Comparison of ENCODE assay signal across 1 cellular context in the genomic region with DNA sequence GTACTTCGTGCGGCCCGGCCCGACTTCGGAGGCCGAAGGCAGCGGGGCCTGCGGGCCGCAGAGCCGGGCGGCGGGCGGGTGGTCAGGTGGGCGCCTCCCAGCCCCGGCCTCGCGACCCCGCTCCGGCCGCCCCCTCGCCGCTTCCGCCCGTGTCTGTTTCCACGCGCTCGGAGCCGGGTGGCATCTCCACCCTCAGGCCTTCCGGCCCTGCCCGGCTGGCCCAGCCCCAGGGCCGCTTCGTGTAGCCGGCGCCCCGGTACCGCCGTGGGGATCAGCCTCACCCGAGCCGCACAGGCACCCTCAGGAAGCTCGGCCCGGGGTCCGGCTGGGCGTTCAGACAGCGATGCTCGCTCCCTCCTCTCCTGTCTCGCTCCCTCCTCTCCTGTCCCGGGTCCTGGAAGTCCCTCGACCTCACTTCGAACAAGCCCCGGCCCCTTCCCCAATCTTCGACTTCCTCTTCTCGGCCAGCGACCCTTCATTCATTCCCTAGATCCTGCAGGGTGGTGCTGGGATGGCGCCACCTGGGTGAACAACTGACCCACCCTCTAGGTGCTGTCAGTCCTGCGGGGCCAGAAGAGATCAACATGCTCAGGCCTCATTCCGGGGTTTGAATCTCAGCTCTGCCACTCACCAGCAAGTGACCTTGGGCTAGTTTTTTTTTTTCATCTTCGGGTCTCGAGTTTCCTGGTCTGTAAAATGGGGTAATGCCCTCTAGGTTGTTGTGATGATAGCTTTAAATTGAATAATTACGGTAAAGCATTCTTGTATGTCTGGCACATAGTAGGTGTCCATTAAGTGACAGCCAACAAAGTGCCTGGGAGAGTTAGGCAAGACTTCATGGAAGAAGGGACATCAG.
TF ChIP-seq lines count a peak whose summit lies in the region.

No MANE protein-coding gene starts in this region.

TF ChIP-seq in HepG2, 621 proteins besides CTCF, POLR2A, EP300 and RAD21 (continued from another document and continues in another):
- TF ChIP-seq, protein P1, sequence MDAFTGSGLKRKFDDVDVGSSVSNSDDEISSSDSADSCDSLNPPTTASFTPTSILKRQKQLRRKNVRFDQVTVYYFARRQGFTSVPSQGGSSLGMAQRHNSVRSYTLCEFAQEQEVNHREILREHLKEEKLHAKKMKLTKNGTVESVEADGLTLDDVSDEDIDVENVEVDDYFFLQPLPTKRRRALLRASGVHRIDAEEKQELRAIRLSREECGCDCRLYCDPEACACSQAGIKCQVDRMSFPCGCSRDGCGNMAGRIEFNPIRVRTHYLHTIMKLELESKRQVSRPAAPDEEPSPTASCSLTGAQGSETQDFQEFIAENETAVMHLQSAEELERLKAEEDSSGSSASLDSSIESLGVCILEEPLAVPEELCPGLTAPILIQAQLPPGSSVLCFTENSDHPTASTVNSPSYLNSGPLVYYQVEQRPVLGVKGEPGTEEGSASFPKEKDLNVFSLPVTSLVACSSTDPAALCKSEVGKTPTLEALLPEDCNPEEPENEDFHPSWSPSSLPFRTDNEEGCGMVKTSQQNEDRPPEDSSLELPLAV (CRISPR knock-in tag; conservative IDR thresholded peaks at IDR 0.05; ENCODE audit: low read depth) = no peak
- TF ChIP-seq, protein P2, sequence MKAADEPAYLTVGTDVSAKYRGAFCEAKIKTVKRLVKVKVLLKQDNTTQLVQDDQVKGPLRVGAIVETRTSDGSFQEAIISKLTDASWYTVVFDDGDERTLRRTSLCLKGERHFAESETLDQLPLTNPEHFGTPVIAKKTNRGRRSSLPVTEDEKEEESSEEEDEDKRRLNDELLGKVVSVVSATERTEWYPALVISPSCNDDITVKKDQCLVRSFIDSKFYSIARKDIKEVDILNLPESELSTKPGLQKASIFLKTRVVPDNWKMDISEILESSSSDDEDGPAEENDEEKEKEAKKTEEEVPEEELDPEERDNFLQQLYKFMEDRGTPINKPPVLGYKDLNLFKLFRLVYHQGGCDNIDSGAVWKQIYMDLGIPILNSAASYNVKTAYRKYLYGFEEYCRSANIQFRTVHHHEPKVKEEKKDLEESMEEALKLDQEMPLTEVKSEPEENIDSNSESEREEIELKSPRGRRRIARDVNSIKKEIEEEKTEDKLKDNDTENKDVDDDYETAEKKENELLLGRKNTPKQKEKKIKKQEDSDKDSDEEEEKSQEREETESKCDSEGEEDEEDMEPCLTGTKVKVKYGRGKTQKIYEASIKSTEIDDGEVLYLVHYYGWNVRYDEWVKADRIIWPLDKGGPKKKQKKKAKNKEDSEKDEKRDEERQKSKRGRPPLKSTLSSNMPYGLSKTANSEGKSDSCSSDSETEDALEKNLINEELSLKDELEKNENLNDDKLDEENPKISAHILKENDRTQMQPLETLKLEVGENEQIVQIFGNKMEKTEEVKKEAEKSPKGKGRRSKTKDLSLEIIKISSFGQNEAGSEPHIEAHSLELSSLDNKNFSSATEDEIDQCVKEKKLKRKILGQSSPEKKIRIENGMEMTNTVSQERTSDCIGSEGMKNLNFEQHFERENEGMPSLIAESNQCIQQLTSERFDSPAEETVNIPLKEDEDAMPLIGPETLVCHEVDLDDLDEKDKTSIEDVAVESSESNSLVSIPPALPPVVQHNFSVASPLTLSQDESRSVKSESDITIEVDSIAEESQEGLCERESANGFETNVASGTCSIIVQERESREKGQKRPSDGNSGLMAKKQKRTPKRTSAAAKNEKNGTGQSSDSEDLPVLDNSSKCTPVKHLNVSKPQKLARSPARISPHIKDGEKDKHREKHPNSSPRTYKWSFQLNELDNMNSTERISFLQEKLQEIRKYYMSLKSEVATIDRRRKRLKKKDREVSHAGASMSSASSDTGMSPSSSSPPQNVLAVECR (CRISPR knock-in tag; IDR thresholded peaks at IDR 0.05; ENCODE audit: borderline replicate concordance) = peak; percentile 86
- TF ChIP-seq, protein P3, sequence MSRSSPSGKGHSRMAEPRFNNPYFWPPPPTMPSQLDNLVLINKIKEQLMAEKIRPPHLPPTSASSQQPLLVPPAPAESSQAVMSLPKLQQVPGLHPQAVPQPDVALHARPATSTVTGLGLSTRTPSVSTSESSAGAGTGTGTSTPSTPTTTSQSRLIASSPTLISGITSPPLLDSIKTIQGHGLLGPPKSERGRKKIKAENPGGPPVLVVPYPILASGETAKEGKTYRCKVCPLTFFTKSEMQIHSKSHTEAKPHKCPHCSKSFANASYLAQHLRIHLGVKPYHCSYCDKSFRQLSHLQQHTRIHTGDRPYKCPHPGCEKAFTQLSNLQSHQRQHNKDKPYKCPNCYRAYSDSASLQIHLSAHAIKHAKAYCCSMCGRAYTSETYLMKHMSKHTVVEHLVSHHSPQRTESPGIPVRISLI (CRISPR knock-in tag; IDR thresholded peaks at IDR 0.05; ENCODE audit: borderline replicate concordance) = peak; percentile 92
- TF ChIP-seq, protein P4, sequence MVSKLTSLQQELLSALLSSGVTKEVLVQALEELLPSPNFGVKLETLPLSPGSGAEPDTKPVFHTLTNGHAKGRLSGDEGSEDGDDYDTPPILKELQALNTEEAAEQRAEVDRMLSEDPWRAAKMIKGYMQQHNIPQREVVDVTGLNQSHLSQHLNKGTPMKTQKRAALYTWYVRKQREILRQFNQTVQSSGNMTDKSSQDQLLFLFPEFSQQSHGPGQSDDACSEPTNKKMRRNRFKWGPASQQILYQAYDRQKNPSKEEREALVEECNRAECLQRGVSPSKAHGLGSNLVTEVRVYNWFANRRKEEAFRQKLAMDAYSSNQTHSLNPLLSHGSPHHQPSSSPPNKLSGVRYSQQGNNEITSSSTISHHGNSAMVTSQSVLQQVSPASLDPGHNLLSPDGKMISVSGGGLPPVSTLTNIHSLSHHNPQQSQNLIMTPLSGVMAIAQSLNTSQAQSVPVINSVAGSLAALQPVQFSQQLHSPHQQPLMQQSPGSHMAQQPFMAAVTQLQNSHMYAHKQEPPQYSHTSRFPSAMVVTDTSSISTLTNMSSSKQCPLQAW (CRISPR knock-in tag; IDR thresholded peaks at IDR 0.05) = peak; percentile 67
- TF ChIP-seq XBP1 (CRISPR knock-in tag; IDR thresholded peaks at IDR 0.05) (no peak; the same call in 1 of the 2 replicates), RXRB (CRISPR knock-in tag; IDR thresholded peaks at IDR 0.05; ENCODE audit: borderline replicate concordance) (no peak), RXRA (CRISPR knock-in tag; IDR thresholded peaks at IDR 0.05) (peak; percentile 49), ZNF83 (CRISPR knock-in tag; IDR thresholded peaks at IDR 0.05; ENCODE audit: borderline replicate concordance) (no peak), ZNF530 (CRISPR knock-in tag; IDR thresholded peaks at IDR 0.05; ENCODE audit: low read depth) (no peak), RORA (CRISPR knock-in tag; IDR thresholded peaks at IDR 0.05) (no peak), SPEN (CRISPR knock-in tag; IDR thresholded peaks at IDR 0.05; ENCODE audit: low read depth) (peak; percentile 75; the same call in 1 of the 2 replicates), RFX1 (IDR thresholded peaks at IDR 0.05) (no peak), RFX5 (IDR thresholded peaks at IDR 0.05; ENCODE audit: low read depth, low read length) (no peak), ZNF337 (CRISPR knock-in tag; IDR thresholded peaks at IDR 0.05; ENCODE audit: borderline replicate concordance, low read depth) (no peak), ZNF20 (CRISPR knock-in tag; IDR thresholded peaks at IDR 0.05) (0 out of 2 replicates have a peak, but pooled peaks have one; percentile 52), JUN (CRISPR knock-in tag; IDR thresholded peaks at IDR 0.05) (0 out of 2 replicates have a peak, but pooled peaks have one; percentile 20), ESRRA (CRISPR knock-in tag; IDR thresholded peaks at IDR 0.05; ENCODE audit: low read depth) (no peak; the same call in none of the 2 replicates), AGO1 (IDR thresholded peaks at IDR 0.05; ENCODE audit: low read depth, low read length, poor library complexity, severe bottlenecking) (peak; percentile 72), ZNF350 (CRISPR knock-in tag; IDR thresholded peaks at IDR 0.05; ENCODE audit: borderline replicate concordance, low read depth) (no peak; the same call in 1 of the 2 replicates), ZNF773 (CRISPR knock-in tag; IDR thresholded peaks at IDR 0.05; ENCODE audit: borderline replicate concordance) (no peak), NR3C1 (CRISPR knock-in tag; IDR thresholded peaks at IDR 0.05) (no peak)
- TF ChIP-seq, protein P5, sequence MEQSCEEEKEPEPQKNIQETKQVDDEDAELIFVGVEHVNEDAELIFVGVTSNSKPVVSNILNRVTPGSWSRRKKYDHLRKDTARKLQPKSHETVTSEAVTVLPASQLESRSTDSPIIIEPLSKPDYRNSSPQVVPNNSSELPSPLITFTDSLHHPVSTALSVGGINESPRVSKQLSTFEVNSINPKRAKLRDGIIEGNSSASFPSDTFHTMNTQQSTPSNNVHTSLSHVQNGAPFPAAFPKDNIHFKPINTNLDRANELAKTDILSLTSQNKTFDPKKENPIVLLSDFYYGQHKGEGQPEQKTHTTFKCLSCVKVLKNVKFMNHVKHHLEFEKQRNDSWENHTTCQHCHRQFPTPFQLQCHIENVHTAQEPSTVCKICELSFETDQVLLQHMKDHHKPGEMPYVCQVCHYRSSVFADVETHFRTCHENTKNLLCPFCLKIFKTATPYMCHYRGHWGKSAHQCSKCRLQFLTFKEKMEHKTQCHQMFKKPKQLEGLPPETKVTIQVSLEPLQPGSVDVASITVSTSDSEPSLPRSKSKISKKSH (CRISPR knock-in tag; IDR thresholded peaks at IDR 0.05; ENCODE audit: borderline replicate concordance) = peak; percentile 86
- TF ChIP-seq, protein P6, sequence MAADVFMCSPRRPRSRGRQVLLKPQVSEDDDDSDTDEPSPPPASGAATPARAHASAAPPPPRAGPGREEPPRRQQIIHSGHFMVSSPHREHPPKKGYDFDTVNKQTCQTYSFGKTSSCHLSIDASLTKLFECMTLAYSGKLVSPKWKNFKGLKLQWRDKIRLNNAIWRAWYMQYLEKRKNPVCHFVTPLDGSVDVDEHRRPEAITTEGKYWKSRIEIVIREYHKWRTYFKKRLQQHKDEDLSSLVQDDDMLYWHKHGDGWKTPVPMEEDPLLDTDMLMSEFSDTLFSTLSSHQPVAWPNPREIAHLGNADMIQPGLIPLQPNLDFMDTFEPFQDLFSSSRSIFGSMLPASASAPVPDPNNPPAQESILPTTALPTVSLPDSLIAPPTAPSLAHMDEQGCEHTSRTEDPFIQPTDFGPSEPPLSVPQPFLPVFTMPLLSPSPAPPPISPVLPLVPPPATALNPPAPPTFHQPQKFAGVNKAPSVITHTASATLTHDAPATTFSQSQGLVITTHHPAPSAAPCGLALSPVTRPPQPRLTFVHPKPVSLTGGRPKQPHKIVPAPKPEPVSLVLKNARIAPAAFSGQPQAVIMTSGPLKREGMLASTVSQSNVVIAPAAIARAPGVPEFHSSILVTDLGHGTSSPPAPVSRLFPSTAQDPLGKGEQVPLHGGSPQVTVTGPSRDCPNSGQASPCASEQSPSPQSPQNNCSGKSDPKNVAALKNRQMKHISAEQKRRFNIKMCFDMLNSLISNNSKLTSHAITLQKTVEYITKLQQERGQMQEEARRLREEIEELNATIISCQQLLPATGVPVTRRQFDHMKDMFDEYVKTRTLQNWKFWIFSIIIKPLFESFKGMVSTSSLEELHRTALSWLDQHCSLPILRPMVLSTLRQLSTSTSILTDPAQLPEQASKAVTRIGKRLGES (CRISPR knock-in tag; IDR thresholded peaks at IDR 0.05; ENCODE audit: borderline replicate concordance) = 0 out of 2 replicates have a peak, but pooled peaks have one; percentile 25
- TF ChIP-seq, protein P7, sequence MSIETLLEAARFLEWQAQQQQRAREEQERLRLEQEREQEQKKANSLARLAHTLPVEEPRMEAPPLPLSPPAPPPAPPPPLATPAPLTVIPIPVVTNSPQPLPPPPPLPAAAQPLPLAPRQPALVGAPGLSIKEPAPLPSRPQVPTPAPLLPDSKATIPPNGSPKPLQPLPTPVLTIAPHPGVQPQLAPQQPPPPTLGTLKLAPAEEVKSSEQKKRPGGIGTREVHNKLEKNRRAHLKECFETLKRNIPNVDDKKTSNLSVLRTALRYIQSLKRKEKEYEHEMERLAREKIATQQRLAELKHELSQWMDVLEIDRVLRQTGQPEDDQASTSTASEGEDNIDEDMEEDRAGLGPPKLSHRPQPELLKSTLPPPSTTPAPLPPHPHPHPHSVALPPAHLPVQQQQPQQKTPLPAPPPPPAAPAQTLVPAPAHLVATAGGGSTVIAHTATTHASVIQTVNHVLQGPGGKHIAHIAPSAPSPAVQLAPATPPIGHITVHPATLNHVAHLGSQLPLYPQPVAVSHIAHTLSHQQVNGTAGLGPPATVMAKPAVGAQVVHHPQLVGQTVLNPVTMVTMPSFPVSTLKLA (IDR thresholded peaks at IDR 0.05) = no peak
- TF ChIP-seq, protein P8, sequence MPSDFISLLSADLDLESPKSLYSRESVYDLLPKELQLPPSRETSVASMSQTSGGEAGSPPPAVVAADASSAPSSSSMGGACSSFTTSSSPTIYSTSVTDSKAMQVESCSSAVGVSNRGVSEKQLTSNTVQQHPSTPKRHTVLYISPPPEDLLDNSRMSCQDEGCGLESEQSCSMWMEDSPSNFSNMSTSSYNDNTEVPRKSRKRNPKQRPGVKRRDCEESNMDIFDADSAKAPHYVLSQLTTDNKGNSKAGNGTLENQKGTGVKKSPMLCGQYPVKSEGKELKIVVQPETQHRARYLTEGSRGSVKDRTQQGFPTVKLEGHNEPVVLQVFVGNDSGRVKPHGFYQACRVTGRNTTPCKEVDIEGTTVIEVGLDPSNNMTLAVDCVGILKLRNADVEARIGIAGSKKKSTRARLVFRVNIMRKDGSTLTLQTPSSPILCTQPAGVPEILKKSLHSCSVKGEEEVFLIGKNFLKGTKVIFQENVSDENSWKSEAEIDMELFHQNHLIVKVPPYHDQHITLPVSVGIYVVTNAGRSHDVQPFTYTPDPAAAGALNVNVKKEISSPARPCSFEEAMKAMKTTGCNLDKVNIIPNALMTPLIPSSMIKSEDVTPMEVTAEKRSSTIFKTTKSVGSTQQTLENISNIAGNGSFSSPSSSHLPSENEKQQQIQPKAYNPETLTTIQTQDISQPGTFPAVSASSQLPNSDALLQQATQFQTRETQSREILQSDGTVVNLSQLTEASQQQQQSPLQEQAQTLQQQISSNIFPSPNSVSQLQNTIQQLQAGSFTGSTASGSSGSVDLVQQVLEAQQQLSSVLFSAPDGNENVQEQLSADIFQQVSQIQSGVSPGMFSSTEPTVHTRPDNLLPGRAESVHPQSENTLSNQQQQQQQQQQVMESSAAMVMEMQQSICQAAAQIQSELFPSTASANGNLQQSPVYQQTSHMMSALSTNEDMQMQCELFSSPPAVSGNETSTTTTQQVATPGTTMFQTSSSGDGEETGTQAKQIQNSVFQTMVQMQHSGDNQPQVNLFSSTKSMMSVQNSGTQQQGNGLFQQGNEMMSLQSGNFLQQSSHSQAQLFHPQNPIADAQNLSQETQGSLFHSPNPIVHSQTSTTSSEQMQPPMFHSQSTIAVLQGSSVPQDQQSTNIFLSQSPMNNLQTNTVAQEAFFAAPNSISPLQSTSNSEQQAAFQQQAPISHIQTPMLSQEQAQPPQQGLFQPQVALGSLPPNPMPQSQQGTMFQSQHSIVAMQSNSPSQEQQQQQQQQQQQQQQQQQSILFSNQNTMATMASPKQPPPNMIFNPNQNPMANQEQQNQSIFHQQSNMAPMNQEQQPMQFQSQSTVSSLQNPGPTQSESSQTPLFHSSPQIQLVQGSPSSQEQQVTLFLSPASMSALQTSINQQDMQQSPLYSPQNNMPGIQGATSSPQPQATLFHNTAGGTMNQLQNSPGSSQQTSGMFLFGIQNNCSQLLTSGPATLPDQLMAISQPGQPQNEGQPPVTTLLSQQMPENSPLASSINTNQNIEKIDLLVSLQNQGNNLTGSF (CRISPR knock-in tag; IDR thresholded peaks at IDR 0.05) = peak; percentile 43; the same call in 1 of the 2 replicates
- TF ChIP-seq, protein P9, sequence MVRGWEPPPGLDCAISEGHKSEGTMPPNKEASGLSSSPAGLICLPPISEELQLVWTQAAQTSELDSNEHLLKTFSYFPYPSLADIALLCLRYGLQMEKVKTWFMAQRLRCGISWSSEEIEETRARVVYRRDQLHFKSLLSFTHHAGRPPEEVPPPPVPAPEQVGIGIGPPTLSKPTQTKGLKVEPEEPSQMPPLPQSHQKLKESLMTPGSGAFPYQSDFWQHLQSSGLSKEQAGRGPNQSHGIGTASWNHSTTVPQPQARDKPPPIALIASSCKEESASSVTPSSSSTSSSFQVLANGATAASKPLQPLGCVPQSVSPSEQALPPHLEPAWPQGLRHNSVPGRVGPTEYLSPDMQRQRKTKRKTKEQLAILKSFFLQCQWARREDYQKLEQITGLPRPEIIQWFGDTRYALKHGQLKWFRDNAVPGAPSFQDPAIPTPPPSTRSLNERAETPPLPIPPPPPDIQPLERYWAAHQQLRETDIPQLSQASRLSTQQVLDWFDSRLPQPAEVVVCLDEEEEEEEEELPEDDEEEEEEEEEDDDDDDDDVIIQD (CRISPR knock-in tag; IDR thresholded peaks at IDR 0.05; ENCODE audit: low read depth) = peak; percentile 28; the same call in 1 of the 2 replicates
